ENCODE assay signal across 17 cellular contexts in genomic region chr5:109744261-109744660, GRCh38. TPM values are rescaled to one million over a fixed set of nuclear protein-coding genes. Genes with fewer than 3 reads are reported as not detected.
DNase-seq lines count a peak whose midpoint lies in the region; ATAC-seq and TF ChIP-seq lines count a peak whose summit lies in the region.
"Had no signal": no experiment of that assay in that cellular context is flagged by ENCODE, and none has a peak within 500 bp of the region (broad histone marks: within the 10 kb centered on the region; RNA-seq: fewer than 3 reads in every experiment).

No MANE protein-coding gene starts in this region.

- H3K9me3 Mint-ChIP-seq in dendritic cell treated with granulocyte-macrophage colony-stimulating factor and Interleukin-4, amounts not matched to agents 40 ng/mL and 50 ng/mL, for 4 days, result no peaks in the 10 kb centered on the region
- peaks cover 0 to 9% (median 0%) of the 10 kb centered on the region in 9 donors for H3K9me3 Mint-ChIP-seq in naive thymus-derived CD8-positive, alpha-beta T cell
- H3K9me3 Mint-ChIP-seq: activated B cell treated with CpG ODN at 0.5 μM for 24 hours had no signal

- H3K36me3 Mint-ChIP-seq in dendritic cell treated with granulocyte-macrophage colony-stimulating factor and Interleukin-4, amounts not matched to agents 40 ng/mL and 50 ng/mL, for 4 days (ENCODE audit: low read depth), result peaks cover 34% of the 10 kb centered on the region
- H3K36me3 Mint-ChIP-seq in naive thymus-derived CD8-positive, alpha-beta T cell, result peaks cover 6 to 59% (median 25%) of the 10 kb centered on the region in 3 donors

- POLR2A ChIA-PET in naive thymus-derived CD8-positive, alpha-beta T cell (lab: Charles Lee), result no interaction called here

- TF ChIP-seq POLR2A in stomach (IDR thresholded peaks at IDR 0.05), result no peak

- in situ Hi-C loops in GM23248 (cut with MboI), result no loop called here

- H3K4me1 Mint-ChIP-seq in dendritic cell treated with granulocyte-macrophage colony-stimulating factor and Interleukin-4, amounts not matched to agents 40 ng/mL and 50 ng/mL, for 4 days (ENCODE audit: low read depth), result peaks cover 47% of the 10 kb centered on the region
- H3K4me1 Mint-ChIP-seq in naive thymus-derived CD8-positive, alpha-beta T cell, result peaks cover 40 to 79% (median 73%) of the 10 kb centered on the region in 4 donors

- DNase-seq in GM23248, result no peak
- DNase-seq in NCI-H2227 (lab: John Stamatoyannopoulos, UW; ENCODE audit: unreplicated experiment), result peak; percentile 8
- no peak for DNase-seq in naive thymus-derived CD8-positive, alpha-beta T cell
- DNase-seq in stimulated activated CD4-positive, alpha-beta T cell treated with anti-CD3 and anti-CD28 coated beads, Interleukin-4, amount 100 ng/mL, for 24 hours, result no peak
- DNase-seq in stomach, result no peak
- DNase-seq in coronary artery (ENCODE audit: low spot score), result no peak
- DNase-seq: activated B cell treated with CpG ODN at 0.5 μM for 24 hours; activated effector memory CD4-positive, alpha-beta T cell treated with anti-CD3 and anti-CD28 coated beads, Interleukin-2, amount 50 U/mL, for 16 hours; AML-193; cortex of kidney; DMS153; MV-4-11; NCI-H748 treated with DMSO at 0.1 percent for 48 hours had no signal

- TF ChIP-seq CTCF in stomach (IDR thresholded peaks at IDR 0.05) (no peak), coronary artery (IDR thresholded peaks at IDR 0.05) (no peak)

- H3K36me3 ChIP-seq in GM23248 (ENCODE audit: low read depth), result no peaks in the 10 kb centered on the region
- no peaks in the 10 kb centered on the region for H3K36me3 ChIP-seq in stomach
- H3K36me3 ChIP-seq: ascending aorta, prostate gland had no signal

- WGBS in GM23248 (ENCODE audit: low coverage in 1 of 2, low lambda C conversion rate in 2 of 2, missing lambda C conversion rate in 2 of 2), 2 experiments, result 72 to 92% methylated on average over 2 of the region's 2 CpGs
- 89 to 97% (median 94%) methylated on average over 2 of the region's 2 CpGs for WGBS in stomach, 5 donors

- H3K4me3 Mint-ChIP-seq in dendritic cell treated with granulocyte-macrophage colony-stimulating factor and Interleukin-4, amounts not matched to agents 40 ng/mL and 50 ng/mL, for 4 days, result no peak overlapping the region
- H3K4me3 Mint-ChIP-seq in naive thymus-derived CD8-positive, alpha-beta T cell, result no peak overlapping the region
- H3K4me3 Mint-ChIP-seq: activated B cell treated with CpG ODN at 0.5 μM for 24 hours had no signal

- peak overlapping the region; percentile 93 for H3K27ac Mint-ChIP-seq in dendritic cell treated with granulocyte-macrophage colony-stimulating factor and Interleukin-4, amounts not matched to agents 40 ng/mL and 50 ng/mL, for 4 days
- H3K27ac Mint-ChIP-seq in naive thymus-derived CD8-positive, alpha-beta T cell, result peak overlapping the region in 7 of 10 donors; percentile 2 to 51 (median 23)
- H3K27ac Mint-ChIP-seq: activated B cell treated with CpG ODN at 0.5 μM for 24 hours had no signal

- no peak overlapping the region for H3K9ac ChIP-seq in GM23248

- H3K4me3 ChIP-seq in GM23248 (no peak overlapping the region), stomach (no peak overlapping the region), coronary artery (no peak overlapping the region)
- H3K4me3 ChIP-seq: ascending aorta, prostate gland had no signal

- no peaks in the 10 kb centered on the region for H3K27me3 Mint-ChIP-seq in dendritic cell treated with granulocyte-macrophage colony-stimulating factor and Interleukin-4, amounts not matched to agents 40 ng/mL and 50 ng/mL, for 4 days
- H3K27me3 Mint-ChIP-seq in naive thymus-derived CD8-positive, alpha-beta T cell, result no peaks in the 10 kb centered on the region
- H3K27me3 Mint-ChIP-seq: activated B cell treated with CpG ODN at 0.5 μM for 24 hours had no signal

- no peak overlapping the region for H2AFZ ChIP-seq in GM23248

- peaks cover 43% of the 10 kb centered on the region for H3F3A ChIP-seq in GM23248 (ENCODE audit: insufficient read depth)

- H3K9me2 ChIP-seq in GM23248 (ENCODE audit: insufficient read depth), result no peaks in the 10 kb centered on the region

- no peak for ATAC-seq in naive thymus-derived CD8-positive, alpha-beta T cell
- no peak for ATAC-seq in activated CD4-positive, CD25-positive, alpha-beta regulatory T cell treated with anti-CD3 and anti-CD28 coated beads, Interleukin-2, amount 50 U/mL, for 24 hours

- H3K9me3 ChIP-seq in GM23248 (ENCODE audit: low read depth) (no peaks in the 10 kb centered on the region), stomach (no peaks in the 10 kb centered on the region)
- H3K9me3 ChIP-seq: ascending aorta, prostate gland had no signal

- H3K27me3 ChIP-seq in GM23248 (replicated peaks; ENCODE audit: insufficient read depth) (no peaks in the 10 kb centered on the region), stomach (no peaks in the 10 kb centered on the region)
- H3K27me3 ChIP-seq: ascending aorta had no signal

- H3K4me1 ChIP-seq in GM23248 (ENCODE audit: insufficient read depth), result peaks cover 64% of the 10 kb centered on the region
- peaks cover 6 to 44% (median 28%) of the 10 kb centered on the region in 4 donors for H3K4me1 ChIP-seq in stomach
- H3K4me1 ChIP-seq: prostate gland had no signal

- intact Hi-C loops in dendritic cell treated with granulocyte-macrophage colony-stimulating factor and Interleukin-4, amounts not matched to agents 40 ng/mL and 50 ng/mL, for 4 days (cut with micrococcal nuclease), result no loop called here
- intact Hi-C loops in stomach (cut with DNase I; ENCODE audit: low total_unique reads), result no loop called here

- H3K27ac ChIP-seq in GM23248 (peak overlapping the region; percentile 70), stomach (peak overlapping the region in 1 of 5 donors; percentile 49), coronary artery (no peak overlapping the region)
- H3K27ac ChIP-seq: prostate gland had no signal

- no peaks in the 10 kb centered on the region for H4K20me1 ChIP-seq in GM23248 (ENCODE audit: insufficient read depth)

- H3K79me2 ChIP-seq in GM23248 (ENCODE audit: insufficient read depth), result peaks cover 63% of the 10 kb centered on the region

- no peak for TF ChIP-seq EP300 in stomach (IDR thresholded peaks at IDR 0.05)

- peak overlapping the region; percentile 13 for H3K4me2 ChIP-seq in GM23248 (ENCODE audit: unreplicated experiment)

RNA-seq across cellular contexts. Expression of gene MAN2A1, which starts 54.5 kb away (rescaled TPM):
- 54.6 and 59.3 TPM in 2 replicates for total RNA-seq in GM23248 (2014; rRNA removed; shearing (Covaris generic))
- 18.1 and 20.8 TPM in 2 replicates for polyA plus RNA-seq in GM23248 (2016; fragmentation: Nextera tagmentation; extraction: Ambion mirVana)
- total RNA-seq in naive thymus-derived CD8-positive, alpha-beta T cell, result 10 to 100 TPM; 80.3 to 83.9 TPM
- polyA plus RNA-seq in naive thymus-derived CD8-positive, alpha-beta T cell, result 10 to 100 TPM; 17.5 to 20.7 (median 20.2) TPM
- 100 to 1,000 TPM in 1 of 5 donors, 10 to 100 TPM in 4; 29.2 to 136 (median 50.1) TPM for total RNA-seq in stomach
- polyA plus RNA-seq in stomach, result 1 to 10 TPM; 6.1 to 9.0 (median 6.6) TPM
